1 cellular context compared by ENCODE assay signal in the genomic region with DNA sequence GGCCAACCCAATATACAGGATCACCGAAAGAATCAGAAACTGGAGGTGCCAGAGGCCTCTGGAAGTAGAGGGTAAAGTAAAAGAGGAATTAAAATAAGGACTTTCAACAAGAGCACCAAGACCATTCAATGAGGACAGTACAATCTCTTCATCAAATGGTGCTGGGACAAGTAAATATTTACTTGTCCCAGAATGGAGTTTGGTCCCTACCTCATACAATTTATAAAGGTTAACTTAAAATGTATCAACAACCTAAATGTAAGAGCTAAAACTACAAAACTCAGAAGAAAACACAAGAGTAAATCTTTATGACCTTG.
TF ChIP-seq lines count a peak whose summit lies in the region.

No MANE protein-coding gene starts in this region.

TF ChIP-seq in HepG2, 621 proteins besides CTCF, POLR2A, EP300 and RAD21 (continued from another document and continues in another):
- TF ChIP-seq, protein P1, sequence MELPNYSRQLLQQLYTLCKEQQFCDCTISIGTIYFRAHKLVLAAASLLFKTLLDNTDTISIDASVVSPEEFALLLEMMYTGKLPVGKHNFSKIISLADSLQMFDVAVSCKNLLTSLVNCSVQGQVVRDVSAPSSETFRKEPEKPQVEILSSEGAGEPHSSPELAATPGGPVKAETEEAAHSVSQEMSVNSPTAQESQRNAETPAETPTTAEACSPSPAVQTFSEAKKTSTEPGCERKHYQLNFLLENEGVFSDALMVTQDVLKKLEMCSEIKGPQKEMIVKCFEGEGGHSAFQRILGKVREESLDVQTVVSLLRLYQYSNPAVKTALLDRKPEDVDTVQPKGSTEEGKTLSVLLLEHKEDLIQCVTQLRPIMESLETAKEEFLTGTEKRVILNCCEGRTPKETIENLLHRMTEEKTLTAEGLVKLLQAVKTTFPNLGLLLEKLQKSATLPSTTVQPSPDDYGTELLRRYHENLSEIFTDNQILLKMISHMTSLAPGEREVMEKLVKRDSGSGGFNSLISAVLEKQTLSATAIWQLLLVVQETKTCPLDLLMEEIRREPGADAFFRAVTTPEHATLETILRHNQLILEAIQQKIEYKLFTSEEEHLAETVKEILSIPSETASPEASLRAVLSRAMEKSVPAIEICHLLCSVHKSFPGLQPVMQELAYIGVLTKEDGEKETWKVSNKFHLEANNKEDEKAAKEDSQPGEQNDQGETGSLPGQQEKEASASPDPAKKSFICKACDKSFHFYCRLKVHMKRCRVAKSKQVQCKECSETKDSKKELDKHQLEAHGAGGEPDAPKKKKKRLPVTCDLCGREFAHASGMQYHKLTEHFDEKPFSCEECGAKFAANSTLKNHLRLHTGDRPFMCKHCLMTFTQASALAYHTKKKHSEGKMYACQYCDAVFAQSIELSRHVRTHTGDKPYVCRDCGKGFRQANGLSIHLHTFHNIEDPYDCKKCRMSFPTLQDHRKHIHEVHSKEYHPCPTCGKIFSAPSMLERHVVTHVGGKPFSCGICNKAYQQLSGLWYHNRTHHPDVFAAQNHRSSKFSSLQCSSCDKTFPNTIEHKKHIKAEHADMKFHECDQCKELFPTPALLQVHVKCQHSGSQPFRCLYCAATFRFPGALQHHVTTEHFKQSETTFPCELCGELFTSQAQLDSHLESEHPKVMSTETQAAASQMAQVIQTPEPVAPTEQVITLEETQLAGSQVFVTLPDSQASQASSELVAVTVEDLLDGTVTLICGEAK (IDR thresholded peaks at IDR 0.05): no peak
- TF ChIP-seq, protein P1 (CRISPR knock-in tag; IDR thresholded peaks at IDR 0.05): no peak
- TF ChIP-seq, protein P2, sequence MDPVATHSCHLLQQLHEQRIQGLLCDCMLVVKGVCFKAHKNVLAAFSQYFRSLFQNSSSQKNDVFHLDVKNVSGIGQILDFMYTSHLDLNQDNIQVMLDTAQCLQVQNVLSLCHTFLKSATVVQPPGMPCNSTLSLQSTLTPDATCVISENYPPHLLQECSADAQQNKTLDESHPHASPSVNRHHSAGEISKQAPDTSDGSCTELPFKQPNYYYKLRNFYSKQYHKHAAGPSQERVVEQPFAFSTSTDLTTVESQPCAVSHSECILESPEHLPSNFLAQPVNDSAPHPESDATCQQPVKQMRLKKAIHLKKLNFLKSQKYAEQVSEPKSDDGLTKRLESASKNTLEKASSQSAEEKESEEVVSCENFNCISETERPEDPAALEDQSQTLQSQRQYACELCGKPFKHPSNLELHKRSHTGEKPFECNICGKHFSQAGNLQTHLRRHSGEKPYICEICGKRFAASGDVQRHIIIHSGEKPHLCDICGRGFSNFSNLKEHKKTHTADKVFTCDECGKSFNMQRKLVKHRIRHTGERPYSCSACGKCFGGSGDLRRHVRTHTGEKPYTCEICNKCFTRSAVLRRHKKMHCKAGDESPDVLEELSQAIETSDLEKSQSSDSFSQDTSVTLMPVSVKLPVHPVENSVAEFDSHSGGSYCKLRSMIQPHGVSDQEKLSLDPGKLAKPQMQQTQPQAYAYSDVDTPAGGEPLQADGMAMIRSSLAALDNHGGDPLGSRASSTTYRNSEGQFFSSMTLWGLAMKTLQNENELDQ (CRISPR knock-in tag; IDR thresholded peaks at IDR 0.05; ENCODE audit: borderline replicate concordance): no peak
- TF ChIP-seq ZNF644 (CRISPR knock-in tag; IDR thresholded peaks at IDR 0.05; ENCODE audit: low read depth): peak; percentile 93
- no peak for TF ChIP-seq HHEX (CRISPR knock-in tag; IDR thresholded peaks at IDR 0.05)
- TF ChIP-seq DNMT3B (CRISPR knock-in tag; conservative IDR thresholded peaks at IDR 0.05): no peak
- TF ChIP-seq, protein P3, sequence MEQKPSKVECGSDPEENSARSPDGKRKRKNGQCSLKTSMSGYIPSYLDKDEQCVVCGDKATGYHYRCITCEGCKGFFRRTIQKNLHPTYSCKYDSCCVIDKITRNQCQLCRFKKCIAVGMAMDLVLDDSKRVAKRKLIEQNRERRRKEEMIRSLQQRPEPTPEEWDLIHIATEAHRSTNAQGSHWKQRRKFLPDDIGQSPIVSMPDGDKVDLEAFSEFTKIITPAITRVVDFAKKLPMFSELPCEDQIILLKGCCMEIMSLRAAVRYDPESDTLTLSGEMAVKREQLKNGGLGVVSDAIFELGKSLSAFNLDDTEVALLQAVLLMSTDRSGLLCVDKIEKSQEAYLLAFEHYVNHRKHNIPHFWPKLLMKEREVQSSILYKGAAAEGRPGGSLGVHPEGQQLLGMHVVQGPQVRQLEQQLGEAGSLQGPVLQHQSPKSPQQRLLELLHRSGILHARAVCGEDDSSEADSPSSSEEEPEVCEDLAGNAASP (CRISPR knock-in tag; IDR thresholded peaks at IDR 0.05; ENCODE audit: borderline replicate concordance): no peak
- TF ChIP-seq HNRNPK (IDR thresholded peaks at IDR 0.05; ENCODE audit: low read depth, low read length, poor library complexity, severe bottlenecking): no peak
- no peak for TF ChIP-seq MTA1 (CRISPR knock-in tag; IDR thresholded peaks at IDR 0.05; ENCODE audit: borderline replicate concordance)
- no peak for TF ChIP-seq NBN (conservative IDR thresholded peaks at IDR 0.05)
- TF ChIP-seq ASH2L (IDR thresholded peaks at IDR 0.05; ENCODE audit: insufficient read length, low read depth, low read length): no peak
- no peak for TF ChIP-seq KDM3A (CRISPR knock-in tag; IDR thresholded peaks at IDR 0.05; ENCODE audit: low read depth)
- TF ChIP-seq, protein P4, sequence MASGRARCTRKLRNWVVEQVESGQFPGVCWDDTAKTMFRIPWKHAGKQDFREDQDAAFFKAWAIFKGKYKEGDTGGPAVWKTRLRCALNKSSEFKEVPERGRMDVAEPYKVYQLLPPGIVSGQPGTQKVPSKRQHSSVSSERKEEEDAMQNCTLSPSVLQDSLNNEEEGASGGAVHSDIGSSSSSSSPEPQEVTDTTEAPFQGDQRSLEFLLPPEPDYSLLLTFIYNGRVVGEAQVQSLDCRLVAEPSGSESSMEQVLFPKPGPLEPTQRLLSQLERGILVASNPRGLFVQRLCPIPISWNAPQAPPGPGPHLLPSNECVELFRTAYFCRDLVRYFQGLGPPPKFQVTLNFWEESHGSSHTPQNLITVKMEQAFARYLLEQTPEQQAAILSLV (CRISPR knock-in tag; IDR thresholded peaks at IDR 0.05; ENCODE audit: borderline replicate concordance): no peak
- TF ChIP-seq NR1H2 (CRISPR knock-in tag; IDR thresholded peaks at IDR 0.05; ENCODE audit: borderline replicate concordance, low read depth): no peak
- no peak for TF ChIP-seq MAFK (conservative IDR thresholded peaks at IDR 0.05 in 1 of 2, IDR thresholded peaks at IDR 0.05 in 1 of 2; ENCODE audit: low read length in 2 of 2)
- no peak for TF ChIP-seq ZNF17 (CRISPR knock-in tag; IDR thresholded peaks at IDR 0.05)
- no peak for TF ChIP-seq ZNF232 (CRISPR knock-in tag; IDR thresholded peaks at IDR 0.05; ENCODE audit: borderline replicate concordance)
- TF ChIP-seq, protein P5, sequence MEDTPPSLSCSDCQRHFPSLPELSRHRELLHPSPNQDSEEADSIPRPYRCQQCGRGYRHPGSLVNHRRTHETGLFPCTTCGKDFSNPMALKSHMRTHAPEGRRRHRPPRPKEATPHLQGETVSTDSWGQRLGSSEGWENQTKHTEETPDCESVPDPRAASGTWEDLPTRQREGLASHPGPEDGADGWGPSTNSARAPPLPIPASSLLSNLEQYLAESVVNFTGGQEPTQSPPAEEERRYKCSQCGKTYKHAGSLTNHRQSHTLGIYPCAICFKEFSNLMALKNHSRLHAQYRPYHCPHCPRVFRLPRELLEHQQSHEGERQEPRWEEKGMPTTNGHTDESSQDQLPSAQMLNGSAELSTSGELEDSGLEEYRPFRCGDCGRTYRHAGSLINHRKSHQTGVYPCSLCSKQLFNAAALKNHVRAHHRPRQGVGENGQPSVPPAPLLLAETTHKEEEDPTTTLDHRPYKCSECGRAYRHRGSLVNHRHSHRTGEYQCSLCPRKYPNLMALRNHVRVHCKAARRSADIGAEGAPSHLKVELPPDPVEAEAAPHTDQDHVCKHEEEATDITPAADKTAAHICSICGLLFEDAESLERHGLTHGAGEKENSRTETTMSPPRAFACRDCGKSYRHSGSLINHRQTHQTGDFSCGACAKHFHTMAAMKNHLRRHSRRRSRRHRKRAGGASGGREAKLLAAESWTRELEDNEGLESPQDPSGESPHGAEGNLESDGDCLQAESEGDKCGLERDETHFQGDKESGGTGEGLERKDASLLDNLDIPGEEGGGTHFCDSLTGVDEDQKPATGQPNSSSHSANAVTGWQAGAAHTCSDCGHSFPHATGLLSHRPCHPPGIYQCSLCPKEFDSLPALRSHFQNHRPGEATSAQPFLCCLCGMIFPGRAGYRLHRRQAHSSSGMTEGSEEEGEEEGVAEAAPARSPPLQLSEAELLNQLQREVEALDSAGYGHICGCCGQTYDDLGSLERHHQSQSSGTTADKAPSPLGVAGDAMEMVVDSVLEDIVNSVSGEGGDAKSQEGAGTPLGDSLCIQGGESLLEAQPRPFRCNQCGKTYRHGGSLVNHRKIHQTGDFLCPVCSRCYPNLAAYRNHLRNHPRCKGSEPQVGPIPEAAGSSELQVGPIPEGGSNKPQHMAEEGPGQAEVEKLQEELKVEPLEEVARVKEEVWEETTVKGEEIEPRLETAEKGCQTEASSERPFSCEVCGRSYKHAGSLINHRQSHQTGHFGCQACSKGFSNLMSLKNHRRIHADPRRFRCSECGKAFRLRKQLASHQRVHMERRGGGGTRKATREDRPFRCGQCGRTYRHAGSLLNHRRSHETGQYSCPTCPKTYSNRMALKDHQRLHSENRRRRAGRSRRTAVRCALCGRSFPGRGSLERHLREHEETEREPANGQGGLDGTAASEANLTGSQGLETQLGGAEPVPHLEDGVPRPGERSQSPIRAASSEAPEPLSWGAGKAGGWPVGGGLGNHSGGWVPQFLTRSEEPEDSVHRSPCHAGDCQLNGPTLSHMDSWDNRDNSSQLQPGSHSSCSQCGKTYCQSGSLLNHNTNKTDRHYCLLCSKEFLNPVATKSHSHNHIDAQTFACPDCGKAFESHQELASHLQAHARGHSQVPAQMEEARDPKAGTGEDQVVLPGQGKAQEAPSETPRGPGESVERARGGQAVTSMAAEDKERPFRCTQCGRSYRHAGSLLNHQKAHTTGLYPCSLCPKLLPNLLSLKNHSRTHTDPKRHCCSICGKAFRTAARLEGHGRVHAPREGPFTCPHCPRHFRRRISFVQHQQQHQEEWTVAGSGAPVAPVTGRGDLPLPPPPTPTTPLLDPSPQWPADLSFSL (CRISPR knock-in tag; IDR thresholded peaks at IDR 0.05): no peak
- TF ChIP-seq DPF2 (CRISPR knock-in tag; IDR thresholded peaks at IDR 0.05; ENCODE audit: borderline replicate concordance, low read depth): no peak
- TF ChIP-seq PPARG (CRISPR knock-in tag; conservative IDR thresholded peaks at IDR 0.05): 0 out of 2 replicates have a peak, but pooled peaks have one; percentile 44
- no peak for TF ChIP-seq RERE (CRISPR knock-in tag; IDR thresholded peaks at IDR 0.05; ENCODE audit: low read depth)
- TF ChIP-seq KLF13 (CRISPR knock-in tag; IDR thresholded peaks at IDR 0.05): no peak
- TF ChIP-seq ADNP (CRISPR knock-in tag; IDR thresholded peaks at IDR 0.05): no peak
- no peak for TF ChIP-seq ZSCAN29 (CRISPR knock-in tag; conservative IDR thresholded peaks at IDR 0.05)
- TF ChIP-seq SP5 (CRISPR knock-in tag; IDR thresholded peaks at IDR 0.05; ENCODE audit: borderline replicate concordance, low read depth): no peak
- TF ChIP-seq IKZF4 (CRISPR knock-in tag; IDR thresholded peaks at IDR 0.05; ENCODE audit: borderline replicate concordance, low read depth, not compliant biosample characterization): no peak
